Comparison of ENCODE assay signal across 21 cellular contexts in the genomic region with DNA sequence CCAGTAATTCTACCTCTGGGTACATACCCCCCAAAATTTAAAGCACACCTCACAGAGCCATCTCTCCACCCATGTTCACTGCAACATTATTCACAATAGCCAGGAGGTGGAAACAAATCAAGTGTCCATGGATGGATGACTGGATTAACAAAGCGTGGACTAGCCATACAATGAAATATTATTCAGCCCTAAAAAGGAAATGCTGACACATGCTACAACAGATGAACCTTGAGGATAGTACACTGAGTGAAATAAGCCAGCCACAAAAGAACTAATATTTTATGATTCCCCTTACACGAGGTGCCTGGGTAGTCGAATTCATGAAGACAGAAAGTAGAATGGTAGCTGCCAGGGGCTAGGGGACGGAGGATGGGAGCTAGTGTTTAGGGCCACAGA. TPM values are rescaled to one million over a fixed set of nuclear protein-coding genes. Genes with fewer than 3 reads are reported as not detected.
DNase-seq lines count a peak whose midpoint lies in the region; ATAC-seq, FAIRE-seq and TF ChIP-seq lines count a peak whose summit lies in the region.
"Had no signal": no experiment of that assay in that cellular context is flagged by ENCODE, and none has a peak within 500 bp of the region (broad histone marks: within the 10 kb centered on the region; RNA-seq: fewer than 3 reads in every experiment).

No MANE protein-coding gene starts in this region.

- H3K36me3 Mint-ChIP-seq in T-helper 2 cell treated with Interferon-gamma antibody and Interleukin-4, amounts not matched to agents 5 μg/mL and 100 μg/mL, for 36 hours (ENCODE audit: low read depth): peaks cover 25% of the 10 kb centered on the region
- peaks cover 16% of the 10 kb centered on the region for H3K36me3 Mint-ChIP-seq in WTC11

- H3K4me3 ChIP-seq in HUES48 (ENCODE audit: low read depth, low read length) (no peak overlapping the region), H1 (ENCODE audit: extremely low read depth in 1 of 4, insufficient read depth in 2 of 4, low read depth in 3 of 4, low read length in 4 of 4) (no peak overlapping the region)
- H3K4me3 ChIP-seq: A549, GM12878 had no signal

- CTCF ChIA-PET in WTC11 (lab: Charles Lee) (interaction anchor here (1.7 kb wide), 1 partner anchor 29 kb away, joined by 7 read pairs; no protein-coding TSS in a partner anchor), H1 (lab: Charles Lee; ENCODE audit: partially characterized antibody) (interaction anchor here (1.2 kb wide), 1 partner anchor 31 kb away, joined by 4 read pairs; no protein-coding TSS in a partner anchor)

- no peak for FAIRE-seq in H1 (lab: Jason Lieb, UNC)
- FAIRE-seq: A549, GM12878, GM19239, H54, HTR-8/SVneo had no signal

- no peaks in the 10 kb centered on the region for H4K20me1 ChIP-seq in H1 (replicated peaks in 1 of 2; ENCODE audit: control insufficient read depth in 1 of 2, insufficient read depth in 2 of 2, low read length in 2 of 2)

- H3K27me3 ChIP-seq in HUES48 (ENCODE audit: control insufficient read depth, insufficient read depth, low read length): no peaks in the 10 kb centered on the region
- H3K27me3 ChIP-seq in H1 (replicated peaks in 1 of 4; ENCODE audit: control insufficient read depth in 3 of 4, extremely low read depth in 1 of 4, insufficient read depth in 3 of 4, low read length in 3 of 4): no peaks in the 10 kb centered on the region

- H2BK12ac ChIP-seq in H1 (ENCODE audit: low read depth, low read length): no peak overlapping the region; the same call in 1 of the 2 replicates

- H3K18ac ChIP-seq in H1 (ENCODE audit: extremely low read depth, low read length): no peak overlapping the region

- H3K23me2 ChIP-seq in H1 (ENCODE audit: low read depth, low read length): no peaks in the 10 kb centered on the region

- H3K79me2 ChIP-seq in H1 (ENCODE audit: control insufficient read depth in 1 of 2, insufficient read depth in 2 of 2, low read length in 2 of 2): peaks cover 0 to 7% of the 10 kb centered on the region in 2 experiments; a peak in 2 of 4 replicates

- POLR2A ChIA-PET in WTC11 (lab: Charles Lee) (no interaction called here), H1 (lab: Charles Lee; ENCODE audit: partially characterized antibody) (interaction anchor here (0.9 to 1.4 kb wide), 2 partner anchors 38 to 77 kb away, joined by 3 read pairs; no protein-coding TSS in a partner anchor)

- TF ChIP-seq EP300 in H1 (IDR thresholded peaks at IDR 0.05; ENCODE audit: borderline replicate concordance in 1 of 2, low read depth in 2 of 2, low read length in 2 of 2): no peak

- H3K9me3 ChIP-seq in HUES48 (ENCODE audit: control insufficient read depth, insufficient read depth, low read length) (no peaks in the 10 kb centered on the region), H1 (ENCODE audit: insufficient read depth in 2 of 2, low read depth in 1 of 2, low read length in 1 of 2) (no peaks in the 10 kb centered on the region)
- H3K9me3 ChIP-seq: A549 had no signal

- no peak overlapping the region for H3K9ac ChIP-seq in HUES48 (ENCODE audit: low read depth, low read length)
- no peak overlapping the region for H3K9ac ChIP-seq in H1 (replicated peaks in 1 of 4; ENCODE audit: extremely low read depth in 1 of 4, low read depth in 3 of 4, low read length in 3 of 4)

- peak overlapping the region; percentile 77 for H3K27ac ChIP-seq in HUES48 (ENCODE audit: low read depth, low read length)
- no peak overlapping the region for H3K27ac ChIP-seq in H1 (ENCODE audit: low read depth, low read length)
- H3K27ac ChIP-seq: 22Rv1, A549, C4-2B had no signal

- H3K4ac ChIP-seq in H1 (replicated peaks; ENCODE audit: insufficient read length, low read depth, low read length): no peak overlapping the region

- no peaks in the 10 kb centered on the region for H3K4me1 Mint-ChIP-seq in T-helper 2 cell treated with Interferon-gamma antibody and Interleukin-4, amounts not matched to agents 5 μg/mL and 100 μg/mL, for 36 hours (ENCODE audit: low read depth)
- H3K4me1 Mint-ChIP-seq in WTC11: peaks cover 51% of the 10 kb centered on the region

- no peaks in the 10 kb centered on the region for H3K9me3 Mint-ChIP-seq in T-helper 2 cell treated with Interferon-gamma antibody and Interleukin-4, amounts not matched to agents 5 μg/mL and 100 μg/mL, for 36 hours
- 0 out of 2 replicates have a peak, but pooled peaks cover 5% of the 10 kb centered on the region for H3K9me3 Mint-ChIP-seq in WTC11
- H3K9me3 Mint-ChIP-seq: CD4-positive, alpha-beta T cell had no signal

- ATAC-seq in WTC11 (no peak), GM18868 (IDR thresholded peaks at IDR 0.05; ENCODE audit: unreplicated experiment) (no peak)
- ATAC-seq: A549, GM12878, HCT116 had no signal

- peak overlapping the region; percentile 17; the same call in 1 of the 2 replicates for H2AK5ac ChIP-seq in H1 (ENCODE audit: low read depth, low read length)

- H3K79me1 ChIP-seq in H1 (ENCODE audit: low read depth, low read length): no peaks in the 10 kb centered on the region

- no peak overlapping the region for H3K4me3 Mint-ChIP-seq in T-helper 2 cell treated with Interferon-gamma antibody and Interleukin-4, amounts not matched to agents 5 μg/mL and 100 μg/mL, for 36 hours
- H3K4me3 Mint-ChIP-seq in WTC11: no peak overlapping the region
- H3K4me3 Mint-ChIP-seq: CD4-positive, alpha-beta T cell had no signal

- H3K14ac ChIP-seq in H1 (ENCODE audit: insufficient read length): no peak overlapping the region

- no peak overlapping the region for H3K23ac ChIP-seq in H1 (ENCODE audit: insufficient read length)

- H3K4me2 ChIP-seq in H1 (ENCODE audit: insufficient read depth in 1 of 2, low read depth in 2 of 2, low read length in 2 of 2): no peak overlapping the region
- H3K4me2 ChIP-seq: A549 had no signal

- 95% methylated on average over 4 of the region's 4 CpGs; no CpG with 5 or more reads in 1 of the 2 experiments for WGBS in H1 (ENCODE audit: extremely low coverage in 1 of 2, insufficient coverage in 1 of 2, insufficient read length in 1 of 2, insufficient replicate concordance in 2 of 2, low coverage in 1 of 2, low lambda C conversion rate in 2 of 2, missing lambda C conversion rate in 1 of 2), 2 experiments

- no peak for TF ChIP-seq POLR2A in H1 (IDR thresholded peaks at IDR 0.05; ENCODE audit: control extremely low read depth in 1 of 2, low read depth in 2 of 2, low read length in 2 of 2)

- H2BK15ac ChIP-seq in H1 (ENCODE audit: low read length): no peak overlapping the region

- no peak overlapping the region for H4K8ac ChIP-seq in H1 (ENCODE audit: extremely low read depth, insufficient read depth, low read length)

- no peak for DNase-seq in T-helper 2 cell treated with Interferon-gamma antibody and Interleukin-4, amounts not matched to agents 5 μg/mL and 100 μg/mL, for 36 hours (ENCODE audit: low spot score)
- no peak for DNase-seq in T-helper 2 cell
- no peak for DNase-seq in WTC11 (ENCODE audit: low spot score)
- DNase-seq in H1 (ENCODE audit: low read depth in 1 of 2, low spot score in 2 of 2): no peak
- no peak for DNase-seq in anterior cingulate cortex (lab: John Stamatoyannopoulos, UW)
- no peak for DNase-seq in kidney glomerular epithelial cell (lab: John Stamatoyannopoulos, UW)
- DNase-seq: AML-193; CD4-positive, alpha-beta T cell; DMS153; DMS79; GDM1 had no signal

- H4K91ac ChIP-seq in H1 (replicated peaks; ENCODE audit: insufficient read length, low read length): no peak overlapping the region

- H2BK20ac ChIP-seq in H1 (ENCODE audit: low read length): no peak overlapping the region; the same call in 1 of the 2 replicates

- no peak overlapping the region for H2BK120ac ChIP-seq in H1 (replicated peaks; ENCODE audit: low read depth, low read length)

- peak overlapping the region; percentile 26 for H3K27ac Mint-ChIP-seq in T-helper 2 cell treated with Interferon-gamma antibody and Interleukin-4, amounts not matched to agents 5 μg/mL and 100 μg/mL, for 36 hours
- H3K27ac Mint-ChIP-seq in WTC11: peak overlapping the region; percentile 96
- H3K27ac Mint-ChIP-seq: CD4-positive, alpha-beta T cell had no signal

- H3K56ac ChIP-seq in H1 (replicated peaks; ENCODE audit: insufficient read length, low read depth, low read length): no peak overlapping the region

- no peak for TF ChIP-seq CTCF in WTC11 (IDR thresholded peaks at IDR 0.05)
- no peak for TF ChIP-seq CTCF in H1 (IDR thresholded peaks at IDR 0.05; ENCODE audit: control extremely low read depth in 1 of 3, insufficient read depth in 1 of 3, low read depth in 1 of 3, low read length in 3 of 3)

- H4K5ac ChIP-seq in H1 (ENCODE audit: insufficient read length, low read depth, low read length): no peak overlapping the region

- H3K36me3 ChIP-seq in HUES48 (ENCODE audit: control insufficient read depth, insufficient read depth, low read length) (peaks cover 20% of the 10 kb centered on the region), H1 (ENCODE audit: control insufficient read depth in 2 of 4, insufficient read depth in 4 of 4, low read length in 3 of 4) (peaks cover 0 to 4% (median 0%) of the 10 kb centered on the region in 4 experiments; a peak in 3 of 8 replicates)

- no peaks in the 10 kb centered on the region for H3K27me3 Mint-ChIP-seq in T-helper 2 cell treated with Interferon-gamma antibody and Interleukin-4, amounts not matched to agents 5 μg/mL and 100 μg/mL, for 36 hours (ENCODE audit: low read depth)
- no peaks in the 10 kb centered on the region for H3K27me3 Mint-ChIP-seq in WTC11 (ENCODE audit: low read depth)
- H3K27me3 Mint-ChIP-seq: CD4-positive, alpha-beta T cell had no signal

- no peak overlapping the region for H2AFZ ChIP-seq in H1 (ENCODE audit: low read length)

- H3K4me1 ChIP-seq in HUES48 (ENCODE audit: control insufficient read depth, insufficient read depth, low read length) (peaks cover 29% of the 10 kb centered on the region), H1 (replicated peaks in 1 of 4; ENCODE audit: control insufficient read depth in 3 of 4, insufficient read depth in 4 of 4, low read length in 3 of 4) (peaks cover 5 to 16% (median 11%) of the 10 kb centered on the region in 4 experiments; a peak in 6 of 7 replicates)

- TF ChIP-seq RAD21 in H1 (IDR thresholded peaks at IDR 0.05 in 1 of 2, conservative IDR thresholded peaks at IDR 0.05 in 1 of 2; ENCODE audit: low read depth in 2 of 2, low read length in 2 of 2): no peak

- peak overlapping the region; percentile 95; the same call in 1 of the 2 replicates for H2BK5ac ChIP-seq in H1 (ENCODE audit: low read depth, low read length)

TF ChIP-seq in H1, 55 proteins besides CTCF, POLR2A, EP300 and RAD21 (continues in another document):
- TF ChIP-seq PHF8 (conservative IDR thresholded peaks at IDR 0.05; ENCODE audit: low read depth, low read length) (no peak), RBBP5 (IDR thresholded peaks at IDR 0.05; ENCODE audit: borderline replicate concordance, low read depth, low read length) (no peak)

RNA-seq across cellular contexts. Expression of gene PTPRN2, which starts 31.1 kb away (rescaled TPM):
- 2.6 to 4.7 TPM (median 3.9 TPM) in 3 replicates for total RNA-seq in WTC11 (2021)
- 3.6 and 4.5 TPM in 2 replicates for total RNA-seq in H1 (2021; fragmentation: NEBNext Ultra II Directional; extraction: Animal tissue kit (Norgen Biotek cat#: 25700))
- 2.6 and 4.9 TPM in 2 replicates for polyA plus RNA-seq in H1 (2011; rRNA removed)
- 3.7 TPM for polyA plus RNA-seq in H1 (2011; cell fraction: cytosol; rRNA removed)
- 5.5 TPM for polyA plus RNA-seq in H1 (2011; cell fraction: nucleus; rRNA removed)
- polyA plus RNA-seq in H1 (2012, experiment 1 of 2): 1.3 to 2.3 TPM (median 1.8 TPM) in 4 replicates
- 1.4 TPM for polyA plus RNA-seq in H1 (2012, experiment 2 of 2)
- 1.4 TPM for polyA plus RNA-seq in H1 (2013, experiment 1 of 2)
- 1.5 TPM for polyA plus RNA-seq in H1 (2013, experiment 2 of 2)
- 3.4 and 3.5 TPM in 2 replicates for polyA minus RNA-seq in H1 (2011; rRNA and poly(A)+ RNA removed)
- 4.8 TPM for polyA minus RNA-seq in H1 (2011; cell fraction: cytosol; rRNA and poly(A)+ RNA removed)
- polyA minus RNA-seq in H1 (2011; cell fraction: nucleus; rRNA and poly(A)+ RNA removed): 7.4 TPM
- total RNA-seq: GM12878 had no signal
